Comparison of ENCODE assay signal across 1 cellular context in genomic region chr5:177131711-177132503, GRCh38.
A peak's percentile ranks its signal among the peaks of the same experiment; 100 is the strongest.
TF ChIP-seq lines count a peak whose summit lies in the region.

No MANE protein-coding gene starts in this region.

TF ChIP-seq in WTC11, 78 proteins besides CTCF, POLR2A, EP300 and RAD21 (continued from another document):
- TF ChIP-seq CREM (CRISPR knock-in tag; IDR thresholded peaks at IDR 0.05): no peak; the same call in 1 of the 2 replicates
- no peak for TF ChIP-seq ZMAT4 (CRISPR knock-in tag; IDR thresholded peaks at IDR 0.05)
- TF ChIP-seq ELF4 (CRISPR knock-in tag; IDR thresholded peaks at IDR 0.05; ENCODE audit: low read depth): 0 out of 2 replicates have a peak, but pooled peaks have one; percentile 47
- TF ChIP-seq PRRX2 (CRISPR knock-in tag; IDR thresholded peaks at IDR 0.05): no peak
- TF ChIP-seq, protein P1, sequence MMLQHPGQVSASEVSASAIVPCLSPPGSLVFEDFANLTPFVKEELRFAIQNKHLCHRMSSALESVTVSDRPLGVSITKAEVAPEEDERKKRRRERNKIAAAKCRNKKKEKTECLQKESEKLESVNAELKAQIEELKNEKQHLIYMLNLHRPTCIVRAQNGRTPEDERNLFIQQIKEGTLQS (CRISPR knock-in tag; conservative IDR thresholded peaks at IDR 0.05): no peak
- peak; percentile 38 for TF ChIP-seq MYBL2 (CRISPR knock-in tag; IDR thresholded peaks at IDR 0.05)
- TF ChIP-seq TCF7 (CRISPR knock-in tag; IDR thresholded peaks at IDR 0.05; ENCODE audit: low read depth): no peak
- no peak for TF ChIP-seq ZNF317 (CRISPR knock-in tag; IDR thresholded peaks at IDR 0.05; ENCODE audit: borderline replicate concordance, low read depth)
- TF ChIP-seq, protein P2, sequence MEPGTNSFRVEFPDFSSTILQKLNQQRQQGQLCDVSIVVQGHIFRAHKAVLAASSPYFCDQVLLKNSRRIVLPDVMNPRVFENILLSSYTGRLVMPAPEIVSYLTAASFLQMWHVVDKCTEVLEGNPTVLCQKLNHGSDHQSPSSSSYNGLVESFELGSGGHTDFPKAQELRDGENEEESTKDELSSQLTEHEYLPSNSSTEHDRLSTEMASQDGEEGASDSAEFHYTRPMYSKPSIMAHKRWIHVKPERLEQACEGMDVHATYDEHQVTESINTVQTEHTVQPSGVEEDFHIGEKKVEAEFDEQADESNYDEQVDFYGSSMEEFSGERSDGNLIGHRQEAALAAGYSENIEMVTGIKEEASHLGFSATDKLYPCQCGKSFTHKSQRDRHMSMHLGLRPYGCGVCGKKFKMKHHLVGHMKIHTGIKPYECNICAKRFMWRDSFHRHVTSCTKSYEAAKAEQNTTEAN (CRISPR knock-in tag; IDR thresholded peaks at IDR 0.05): 0 out of 2 replicates have a peak, but pooled peaks have one; percentile 44
- TF ChIP-seq IRF1 (CRISPR knock-in tag; IDR thresholded peaks at IDR 0.05): no peak; the same call in 1 of the 2 replicates
- TF ChIP-seq NFATC4 (CRISPR knock-in tag; IDR thresholded peaks at IDR 0.05): no peak
- 0 out of 2 replicates have a peak, but pooled peaks have one; percentile 41 for TF ChIP-seq SMAD3 (CRISPR knock-in tag; IDR thresholded peaks at IDR 0.05; ENCODE audit: borderline replicate concordance)
- TF ChIP-seq SOX15 (CRISPR knock-in tag; IDR thresholded peaks at IDR 0.05): no peak
- no peak for TF ChIP-seq ATF6 (CRISPR knock-in tag; IDR thresholded peaks at IDR 0.05)
- TF ChIP-seq GRHL2 (CRISPR knock-in tag; IDR thresholded peaks at IDR 0.05; ENCODE audit: insufficient replicate concordance, severe bottlenecking): no peak
- TF ChIP-seq JUN (CRISPR knock-in tag; IDR thresholded peaks at IDR 0.05): no peak
- TF ChIP-seq, protein P3, sequence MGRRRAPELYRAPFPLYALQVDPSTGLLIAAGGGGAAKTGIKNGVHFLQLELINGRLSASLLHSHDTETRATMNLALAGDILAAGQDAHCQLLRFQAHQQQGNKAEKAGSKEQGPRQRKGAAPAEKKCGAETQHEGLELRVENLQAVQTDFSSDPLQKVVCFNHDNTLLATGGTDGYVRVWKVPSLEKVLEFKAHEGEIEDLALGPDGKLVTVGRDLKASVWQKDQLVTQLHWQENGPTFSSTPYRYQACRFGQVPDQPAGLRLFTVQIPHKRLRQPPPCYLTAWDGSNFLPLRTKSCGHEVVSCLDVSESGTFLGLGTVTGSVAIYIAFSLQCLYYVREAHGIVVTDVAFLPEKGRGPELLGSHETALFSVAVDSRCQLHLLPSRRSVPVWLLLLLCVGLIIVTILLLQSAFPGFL (CRISPR knock-in tag; IDR thresholded peaks at IDR 0.05; ENCODE audit: borderline replicate concordance): no peak
- TF ChIP-seq OVOL2 (CRISPR knock-in tag; IDR thresholded peaks at IDR 0.05; ENCODE audit: borderline replicate concordance): no peak
- TF ChIP-seq TEAD1 (CRISPR knock-in tag; IDR thresholded peaks at IDR 0.05): no peak
- TF ChIP-seq FOXP1 (CRISPR knock-in tag; IDR thresholded peaks at IDR 0.05; ENCODE audit: borderline replicate concordance): no peak; the same call in 1 of the 2 replicates
- no peak for TF ChIP-seq ZNF219 (CRISPR knock-in tag; IDR thresholded peaks at IDR 0.05; ENCODE audit: borderline replicate concordance)
- TF ChIP-seq MAX (CRISPR knock-in tag; IDR thresholded peaks at IDR 0.05): peak; percentile 70
- TF ChIP-seq, protein P4, sequence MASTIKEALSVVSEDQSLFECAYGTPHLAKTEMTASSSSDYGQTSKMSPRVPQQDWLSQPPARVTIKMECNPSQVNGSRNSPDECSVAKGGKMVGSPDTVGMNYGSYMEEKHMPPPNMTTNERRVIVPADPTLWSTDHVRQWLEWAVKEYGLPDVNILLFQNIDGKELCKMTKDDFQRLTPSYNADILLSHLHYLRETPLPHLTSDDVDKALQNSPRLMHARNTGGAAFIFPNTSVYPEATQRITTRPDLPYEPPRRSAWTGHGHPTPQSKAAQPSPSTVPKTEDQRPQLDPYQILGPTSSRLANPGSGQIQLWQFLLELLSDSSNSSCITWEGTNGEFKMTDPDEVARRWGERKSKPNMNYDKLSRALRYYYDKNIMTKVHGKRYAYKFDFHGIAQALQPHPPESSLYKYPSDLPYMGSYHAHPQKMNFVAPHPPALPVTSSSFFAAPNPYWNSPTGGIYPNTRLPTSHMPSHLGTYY (CRISPR knock-in tag; IDR thresholded peaks at IDR 0.05): no peak
- TF ChIP-seq, protein P5, sequence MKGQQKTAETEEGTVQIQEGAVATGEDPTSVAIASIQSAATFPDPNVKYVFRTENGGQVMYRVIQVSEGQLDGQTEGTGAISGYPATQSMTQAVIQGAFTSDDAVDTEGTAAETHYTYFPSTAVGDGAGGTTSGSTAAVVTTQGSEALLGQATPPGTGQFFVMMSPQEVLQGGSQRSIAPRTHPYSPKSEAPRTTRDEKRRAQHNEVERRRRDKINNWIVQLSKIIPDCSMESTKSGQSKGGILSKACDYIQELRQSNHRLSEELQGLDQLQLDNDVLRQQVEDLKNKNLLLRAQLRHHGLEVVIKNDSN (CRISPR knock-in tag; IDR thresholded peaks at IDR 0.05): peak; percentile 94
- peak; percentile 53 for TF ChIP-seq E2F5 (CRISPR knock-in tag; IDR thresholded peaks at IDR 0.05)
- TF ChIP-seq, protein P6, sequence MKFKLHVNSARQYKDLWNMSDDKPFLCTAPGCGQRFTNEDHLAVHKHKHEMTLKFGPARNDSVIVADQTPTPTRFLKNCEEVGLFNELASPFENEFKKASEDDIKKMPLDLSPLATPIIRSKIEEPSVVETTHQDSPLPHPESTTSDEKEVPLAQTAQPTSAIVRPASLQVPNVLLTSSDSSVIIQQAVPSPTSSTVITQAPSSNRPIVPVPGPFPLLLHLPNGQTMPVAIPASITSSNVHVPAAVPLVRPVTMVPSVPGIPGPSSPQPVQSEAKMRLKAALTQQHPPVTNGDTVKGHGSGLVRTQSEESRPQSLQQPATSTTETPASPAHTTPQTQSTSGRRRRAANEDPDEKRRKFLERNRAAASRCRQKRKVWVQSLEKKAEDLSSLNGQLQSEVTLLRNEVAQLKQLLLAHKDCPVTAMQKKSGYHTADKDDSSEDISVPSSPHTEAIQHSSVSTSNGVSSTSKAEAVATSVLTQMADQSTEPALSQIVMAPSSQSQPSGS (CRISPR knock-in tag; IDR thresholded peaks at IDR 0.05; ENCODE audit: borderline replicate concordance, low read depth): no peak
- TF ChIP-seq RORB (CRISPR knock-in tag; IDR thresholded peaks at IDR 0.05): no peak
- TF ChIP-seq, protein P7, sequence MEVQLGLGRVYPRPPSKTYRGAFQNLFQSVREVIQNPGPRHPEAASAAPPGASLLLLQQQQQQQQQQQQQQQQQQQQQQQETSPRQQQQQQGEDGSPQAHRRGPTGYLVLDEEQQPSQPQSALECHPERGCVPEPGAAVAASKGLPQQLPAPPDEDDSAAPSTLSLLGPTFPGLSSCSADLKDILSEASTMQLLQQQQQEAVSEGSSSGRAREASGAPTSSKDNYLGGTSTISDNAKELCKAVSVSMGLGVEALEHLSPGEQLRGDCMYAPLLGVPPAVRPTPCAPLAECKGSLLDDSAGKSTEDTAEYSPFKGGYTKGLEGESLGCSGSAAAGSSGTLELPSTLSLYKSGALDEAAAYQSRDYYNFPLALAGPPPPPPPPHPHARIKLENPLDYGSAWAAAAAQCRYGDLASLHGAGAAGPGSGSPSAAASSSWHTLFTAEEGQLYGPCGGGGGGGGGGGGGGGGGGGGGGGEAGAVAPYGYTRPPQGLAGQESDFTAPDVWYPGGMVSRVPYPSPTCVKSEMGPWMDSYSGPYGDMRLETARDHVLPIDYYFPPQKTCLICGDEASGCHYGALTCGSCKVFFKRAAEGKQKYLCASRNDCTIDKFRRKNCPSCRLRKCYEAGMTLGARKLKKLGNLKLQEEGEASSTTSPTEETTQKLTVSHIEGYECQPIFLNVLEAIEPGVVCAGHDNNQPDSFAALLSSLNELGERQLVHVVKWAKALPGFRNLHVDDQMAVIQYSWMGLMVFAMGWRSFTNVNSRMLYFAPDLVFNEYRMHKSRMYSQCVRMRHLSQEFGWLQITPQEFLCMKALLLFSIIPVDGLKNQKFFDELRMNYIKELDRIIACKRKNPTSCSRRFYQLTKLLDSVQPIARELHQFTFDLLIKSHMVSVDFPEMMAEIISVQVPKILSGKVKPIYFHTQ (CRISPR knock-in tag; IDR thresholded peaks at IDR 0.05): no peak
- peak; percentile 64; the same call in 1 of the 2 replicates for TF ChIP-seq EMX1 (CRISPR knock-in tag; IDR thresholded peaks at IDR 0.05)
- no peak for TF ChIP-seq NR2C2 (CRISPR knock-in tag; IDR thresholded peaks at IDR 0.05)
- TF ChIP-seq GTF2I (CRISPR knock-in tag; conservative IDR thresholded peaks at IDR 0.05): no peak
- TF ChIP-seq, protein P8, sequence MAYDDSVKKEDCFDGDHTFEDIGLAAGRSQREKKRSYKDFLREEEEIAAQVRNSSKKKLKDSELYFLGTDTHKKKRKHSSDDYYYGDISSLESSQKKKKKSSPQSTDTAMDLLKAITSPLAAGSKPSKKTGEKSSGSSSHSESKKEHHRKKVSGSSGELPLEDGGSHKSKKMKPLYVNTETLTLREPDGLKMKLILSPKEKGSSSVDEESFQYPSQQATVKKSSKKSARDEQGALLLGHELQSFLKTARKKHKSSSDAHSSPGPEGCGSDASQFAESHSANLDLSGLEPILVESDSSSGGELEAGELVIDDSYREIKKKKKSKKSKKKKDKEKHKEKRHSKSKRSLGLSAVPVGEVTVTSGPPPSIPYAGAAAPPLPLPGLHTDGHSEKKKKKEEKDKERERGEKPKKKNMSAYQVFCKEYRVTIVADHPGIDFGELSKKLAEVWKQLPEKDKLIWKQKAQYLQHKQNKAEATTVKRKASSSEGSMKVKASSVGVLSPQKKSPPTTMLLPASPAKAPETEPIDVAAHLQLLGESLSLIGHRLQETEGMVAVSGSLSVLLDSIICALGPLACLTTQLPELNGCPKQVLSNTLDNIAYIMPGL (CRISPR knock-in tag; IDR thresholded peaks at IDR 0.05): peak; percentile 69
- no peak for TF ChIP-seq MLX (CRISPR knock-in tag; IDR thresholded peaks at IDR 0.05)
- no peak; the same call in 1 of the 2 replicates for TF ChIP-seq CBFB (CRISPR knock-in tag; IDR thresholded peaks at IDR 0.05; ENCODE audit: low read depth)
- TF ChIP-seq, protein P9, sequence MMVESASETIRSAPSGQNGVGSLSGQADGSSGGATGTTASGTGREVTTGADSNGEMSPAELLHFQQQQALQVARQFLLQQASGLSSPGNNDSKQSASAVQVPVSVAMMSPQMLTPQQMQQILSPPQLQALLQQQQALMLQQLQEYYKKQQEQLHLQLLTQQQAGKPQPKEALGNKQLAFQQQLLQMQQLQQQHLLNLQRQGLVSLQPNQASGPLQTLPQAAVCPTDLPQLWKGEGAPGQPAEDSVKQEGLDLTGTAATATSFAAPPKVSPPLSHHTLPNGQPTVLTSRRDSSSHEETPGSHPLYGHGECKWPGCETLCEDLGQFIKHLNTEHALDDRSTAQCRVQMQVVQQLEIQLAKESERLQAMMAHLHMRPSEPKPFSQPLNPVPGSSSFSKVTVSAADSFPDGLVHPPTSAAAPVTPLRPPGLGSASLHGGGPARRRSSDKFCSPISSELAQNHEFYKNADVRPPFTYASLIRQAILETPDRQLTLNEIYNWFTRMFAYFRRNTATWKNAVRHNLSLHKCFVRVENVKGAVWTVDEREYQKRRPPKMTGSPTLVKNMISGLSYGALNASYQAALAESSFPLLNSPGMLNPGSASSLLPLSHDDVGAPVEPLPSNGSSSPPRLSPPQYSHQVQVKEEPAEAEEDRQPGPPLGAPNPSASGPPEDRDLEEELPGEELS (CRISPR knock-in tag; IDR thresholded peaks at IDR 0.05): peak; percentile 37; the same call in 1 of the 2 replicates
- TF ChIP-seq KAT7 (CRISPR knock-in tag; IDR thresholded peaks at IDR 0.05; ENCODE audit: borderline replicate concordance): 0 out of 2 replicates have a peak, but pooled peaks have one; percentile 10
